Comparison of ENCODE assay signal across 9 cellular contexts in genomic region chr1:229578168-229579100, GRCh38. TPM values are rescaled to one million over a fixed set of nuclear protein-coding genes. Genes with fewer than 3 reads are reported as not detected.
DNase-seq lines count a peak whose midpoint lies in the region; ATAC-seq and TF ChIP-seq lines count a peak whose summit lies in the region.
"Had no signal": no experiment of that assay in that cellular context is flagged by ENCODE, and none has a peak within 500 bp of the region (broad histone marks: within the 10 kb centered on the region; RNA-seq: fewer than 3 reads in every experiment).

No MANE protein-coding gene starts in this region.

- peaks cover 8 to 16% of the 10 kb centered on the region in 2 donors for H3K4me1 ChIP-seq in duodenal mucosa (ENCODE audit: control insufficient read depth in 1 of 2, insufficient read depth in 2 of 2, low read length in 2 of 2)
- H3K4me1 ChIP-seq in adrenal gland (replicated peaks in 1 of 2), result peaks cover 4 to 20% of the 10 kb centered on the region in 2 donors

- H3K36me3 ChIP-seq in duodenal mucosa (ENCODE audit: control insufficient read depth in 1 of 2, insufficient read depth in 2 of 2, low read length in 2 of 2) (no peaks in the 10 kb centered on the region), adrenal gland (replicated peaks in 1 of 2) (no peaks in the 10 kb centered on the region)

- no peak for TF ChIP-seq CTCF in adrenal gland (IDR thresholded peaks at IDR 0.05)

- H3K9me3 Mint-ChIP-seq in activated naive CD4-positive, alpha-beta T cell treated with anti-CD3 and anti-CD28 coated beads for 36 hours, result no peaks in the 10 kb centered on the region
- H3K9me3 Mint-ChIP-seq: T-helper 1 cell treated with Interleukin-12 subunit alpha and Interleukin-12 subunit beta and Interleukin-4 antibody, amounts not matched to agents 30 μg/mL and 1 μg/mL, for 36 hours had no signal

- WGBS in adrenal gland, 4 donors, result 65 to 72% (median 67%) methylated on average over 14 of the region's 14 CpGs

- H3K9me3 ChIP-seq in duodenal mucosa (ENCODE audit: control insufficient read depth in 1 of 2, low read length in 2 of 2) (no peaks in the 10 kb centered on the region), adrenal gland (replicated peaks in 1 of 3) (no peaks in the 10 kb centered on the region)

- H3K36me3 Mint-ChIP-seq in activated naive CD4-positive, alpha-beta T cell treated with anti-CD3 and anti-CD28 coated beads for 36 hours (ENCODE audit: low read depth), result no peaks in the 10 kb centered on the region

- intact Hi-C loops in activated naive CD4-positive, alpha-beta T cell treated with anti-CD3 and anti-CD28 coated beads for 36 hours (cut with micrococcal nuclease), result no loop called here
- intact Hi-C loops in adrenal gland (cut with DNase I), result no loop called here

- peak; percentile 27 for DNase-seq in NCI-H146 (lab: John Stamatoyannopoulos, UW)
- DNase-seq in NCI-H146 treated with DMSO at 0.1 percent for 48 hours (lab: John Stamatoyannopoulos, UW; ENCODE audit: unreplicated experiment), result no peak
- DNase-seq in substantia nigra (lab: John Stamatoyannopoulos, UW), result peak in 10 of 49 donors; percentile 16 to 65 (median 34)
- no peak for DNase-seq in activated naive CD4-positive, alpha-beta T cell treated with anti-CD3 and anti-CD28 coated beads for 36 hours
- no peak for DNase-seq in adrenal gland

- ATAC-seq in HG03442 (IDR thresholded peaks at IDR 0.05; ENCODE audit: unreplicated experiment) (peak; percentile 15), GM21529 (IDR thresholded peaks at IDR 0.05; ENCODE audit: unreplicated experiment) (no peak)

- CTCF ChIA-PET in activated naive CD4-positive, alpha-beta T cell treated with anti-CD3 and anti-CD28 coated beads for 36 hours (lab: Charles Lee), result no interaction called here

- peaks cover 5% of the 10 kb centered on the region for H3K27me3 Mint-ChIP-seq in activated naive CD4-positive, alpha-beta T cell treated with anti-CD3 and anti-CD28 coated beads for 36 hours (ENCODE audit: low read depth)

- peaks cover 3% of the 10 kb centered on the region for H3K4me1 Mint-ChIP-seq in activated naive CD4-positive, alpha-beta T cell treated with anti-CD3 and anti-CD28 coated beads for 36 hours (ENCODE audit: low read depth)

- no peak overlapping the region for H3K27ac Mint-ChIP-seq in activated naive CD4-positive, alpha-beta T cell treated with anti-CD3 and anti-CD28 coated beads for 36 hours
- H3K27ac Mint-ChIP-seq: T-helper 1 cell treated with Interleukin-12 subunit alpha and Interleukin-12 subunit beta and Interleukin-4 antibody, amounts not matched to agents 30 μg/mL and 1 μg/mL, for 36 hours had no signal

- TF ChIP-seq POLR2A in adrenal gland (IDR thresholded peaks at IDR 0.05), result no peak

- H3K9ac ChIP-seq in duodenal mucosa (ENCODE audit: low read depth in 1 of 2, low read length in 2 of 2), result no peak overlapping the region

- H3K4me3 Mint-ChIP-seq in activated naive CD4-positive, alpha-beta T cell treated with anti-CD3 and anti-CD28 coated beads for 36 hours, result no peak overlapping the region
- H3K4me3 Mint-ChIP-seq: T-helper 1 cell treated with Interleukin-12 subunit alpha and Interleukin-12 subunit beta and Interleukin-4 antibody, amounts not matched to agents 30 μg/mL and 1 μg/mL, for 36 hours had no signal

- no peaks in the 10 kb centered on the region for H3K27me3 ChIP-seq in duodenal mucosa (ENCODE audit: control insufficient read depth in 1 of 2, insufficient read depth in 2 of 2, low read length in 2 of 2)
- H3K27me3 ChIP-seq in adrenal gland, result no peaks in the 10 kb centered on the region

- H3K4me3 ChIP-seq in duodenal mucosa (ENCODE audit: low read depth in 1 of 2, low read length in 2 of 2), result peak overlapping the region; percentile 12 to 32
- H3K4me3 ChIP-seq in adrenal gland, result peak overlapping the region in 1 of 4 donors; percentile 25

- H3K27ac ChIP-seq in duodenal mucosa (ENCODE audit: low read depth, low read length), result no peak overlapping the region
- H3K27ac ChIP-seq in substantia nigra (ENCODE audit: low read depth, low read length, poor library complexity, severe bottlenecking), result peak overlapping the region; percentile 92
- peak overlapping the region in 2 of 5 donors; percentile 54 to 57 for H3K27ac ChIP-seq in adrenal gland

RNA-seq across cellular contexts. Expression of gene ABCB10, which starts 19.9 kb away (rescaled TPM):
- total RNA-seq in activated naive CD4-positive, alpha-beta T cell treated with anti-CD3 and anti-CD28 coated beads for 36 hours, result 10 to 100 TPM; 18.9 to 19.1 TPM
- 10 to 100 TPM; 10.8 to 15.0 (median 13.3) TPM for total RNA-seq in adrenal gland
- 10 to 100 TPM in 1 of 3 donors, 1 to 10 TPM in 2; 4.7 to 10.9 (median 5.1) TPM for polyA plus RNA-seq in adrenal gland

RNA-seq across cellular contexts. Expression of gene TAF5L, which starts 47.5 kb away (rescaled TPM):
- total RNA-seq in activated naive CD4-positive, alpha-beta T cell treated with anti-CD3 and anti-CD28 coated beads for 36 hours, result 10 to 100 TPM; 10.3 TPM
- total RNA-seq in adrenal gland, result 10 to 100 TPM in 4 of 8 donors, 1 to 10 TPM in 4; 7.8 to 16.0 (median 9.9) TPM
- polyA plus RNA-seq in adrenal gland, result 10 to 100 TPM in 1 of 3 donors, 1 to 10 TPM in 2; 5.4 to 14.1 (median 7.2) TPM

RNA-seq across cellular contexts. Expression of gene URB2, which starts 47.6 kb away (rescaled TPM):
- 10 to 100 TPM in 1 of 2 experiments, 1 to 10 TPM in 1; 9.5 to 10.0 TPM for total RNA-seq in activated naive CD4-positive, alpha-beta T cell treated with anti-CD3 and anti-CD28 coated beads for 36 hours
- total RNA-seq in adrenal gland, result 10 to 100 TPM in 1 of 8 donors, 1 to 10 TPM in 7; 4.4 to 10.8 (median 8.1) TPM
- polyA plus RNA-seq in adrenal gland, result 1 to 10 TPM; 2.3 to 4.6 (median 2.6) TPM
